17 cellular contexts compared by ENCODE assay signal in genomic region chr3:142929890-142930289, GRCh38. TPM values are rescaled to one million over a fixed set of nuclear protein-coding genes. Genes with fewer than 3 reads are reported as not detected.
"Had no signal": no experiment of that assay in that cellular context is flagged by ENCODE, and none has a peak within 500 bp of the region (broad histone marks: within the 10 kb centered on the region; RNA-seq: fewer than 3 reads in every experiment).

No MANE protein-coding gene starts in this region.

- H3K4me2 ChIP-seq: PC-9 had no signal

- H3K27ac ChIP-seq: ascending aorta, cardiac muscle cell, PC-9, RWPE1 had no signal

- H3K27me3 ChIP-seq: ascending aorta, cardiac muscle cell had no signal

- H3K9me3 ChIP-seq: ascending aorta had no signal

- H3K4me3 ChIP-seq: ascending aorta, cardiac muscle cell, PC-9 had no signal

- DNase-seq: activated B cell treated with CpG ODN at 0.5 μM for 24 hours; activated CD4-positive, CD25-positive, alpha-beta regulatory T cell treated with anti-CD3 and anti-CD28 coated beads, Interleukin-2, amount 50 U/mL, for 72 hours; activated effector memory CD4-positive, alpha-beta T cell treated with Interleukin-2 at 50 U/mL for 16 hours; activated T-cell treated with anti-CD3 and anti-CD28 coated beads for 4 hours; amygdala; NCI-H1930; NCI-H2081 treated with DMSO at 0.1 percent for 48 hours; NCI-H446 treated with DMSO at 0.1 percent for 48 hours had no signal

- H3K4me1 ChIP-seq: ascending aorta had no signal

- ATAC-seq: Right ventricle myocardium inferior, T-cell had no signal

- H2AFZ ChIP-seq: PC-9 had no signal

- H3K36me3 ChIP-seq: ascending aorta, cardiac muscle cell had no signal

RNA-seq across cellular contexts. Expression of gene PAQR9, which starts 33.6 kb away (rescaled TPM):
- total RNA-seq: activated B cell treated with CpG ODN at 0.5 μM for 24 hours; activated CD4-positive, alpha-beta memory T cell treated with anti-CD3 and anti-CD28 coated beads for 36 hours; ascending aorta; MCF 10A; PC-9; T-cell; T-helper 17 cell had no signal

RNA-seq across cellular contexts. Expression of gene PCOLCE2, which starts 41.0 kb away (rescaled TPM):
- total RNA-seq: activated B cell treated with CpG ODN at 0.5 μM for 24 hours, T-cell, T-helper 17 cell had no signal
